ENCODE assay signal across 20 cellular contexts in genomic region chr21:36706482-36706852, GRCh38. TPM values are rescaled to one million over a fixed set of nuclear protein-coding genes. Genes with fewer than 3 reads are reported as not detected.
DNase-seq lines count a peak whose midpoint lies in the region; ATAC-seq and TF ChIP-seq lines count a peak whose summit lies in the region.
"Had no signal": no experiment of that assay in that cellular context is flagged by ENCODE, and none has a peak within 500 bp of the region (broad histone marks: within the 10 kb centered on the region; RNA-seq: fewer than 3 reads in every experiment).

No MANE protein-coding gene starts in this region.

- peaks cover 84% of the 10 kb centered on the region for H3K27me3 Mint-ChIP-seq in stimulated activated naive CD8-positive, alpha-beta T cell treated with anti-CD3 and anti-CD28 coated beads, Interleukin-15, Interleukin-2, amounts not matched to agents 100 ng/mL and 50 ng/mL, for 24 hours
- H3K27me3 Mint-ChIP-seq in brain: peaks cover 100% of the 10 kb centered on the region
- H3K27me3 Mint-ChIP-seq in naive thymus-derived CD8-positive, alpha-beta T cell: peaks cover 46 to 97% (median 70%) of the 10 kb centered on the region in 5 donors

- 14 to 19% methylated on average over 13 of the region's 13 CpGs for WGBS in aorta, 2 donors

- no peak for DNase-seq in stimulated activated naive CD8-positive, alpha-beta T cell treated with anti-CD3 and anti-CD28 coated beads, Interleukin-15, Interleukin-2, amounts not matched to agents 100 U/mL and 50 U/mL, for 24 hours
- no peak for DNase-seq in naive thymus-derived CD8-positive, alpha-beta T cell
- DNase-seq in aorta (peak; percentile 31 to 34), DMS114 treated with DMSO at 0.1 percent for 48 hours (lab: John Stamatoyannopoulos, UW; ENCODE audit: unreplicated experiment) (no peak), C1 segment of cervical spinal cord (lab: John Stamatoyannopoulos, UW) (no peak)
- DNase-seq: activated naive CD4-positive, alpha-beta T cell treated with anti-CD3 and anti-CD28 coated beads, Interleukin-2, amount 50 U/mL, for 16 hours; MV-4-11; NCI-H2029 treated with DMSO at 0.1 percent for 48 hours; NCI-H510A; SHP77 treated with DMSO at 0.1 percent for 48 hours had no signal

- no peak for TF ChIP-seq CTCF in brain (conservative IDR thresholded peaks at IDR 0.05)

- H3K9me3 Mint-ChIP-seq in stimulated activated naive CD8-positive, alpha-beta T cell treated with anti-CD3 and anti-CD28 coated beads, Interleukin-15, Interleukin-2, amounts not matched to agents 100 ng/mL and 50 ng/mL, for 24 hours: no peaks in the 10 kb centered on the region
- peaks cover 0 to 6% (median 0%) of the 10 kb centered on the region in 5 experiments for H3K9me3 Mint-ChIP-seq in brain
- peaks cover 0 to 3% (median 0%) of the 10 kb centered on the region in 9 donors for H3K9me3 Mint-ChIP-seq in naive thymus-derived CD8-positive, alpha-beta T cell

- no peak overlapping the region for H3K27ac Mint-ChIP-seq in stimulated activated naive CD8-positive, alpha-beta T cell treated with anti-CD3 and anti-CD28 coated beads, Interleukin-15, Interleukin-2, amounts not matched to agents 100 ng/mL and 50 ng/mL, for 24 hours
- peak overlapping the region in 1 of 5 experiments; percentile 61 for H3K27ac Mint-ChIP-seq in brain
- peak overlapping the region in 1 of 10 donors; percentile 29 for H3K27ac Mint-ChIP-seq in naive thymus-derived CD8-positive, alpha-beta T cell
- H3K27ac Mint-ChIP-seq: IgD-negative memory B cell had no signal

- no peaks in the 10 kb centered on the region for H3K9me3 ChIP-seq in aorta (ENCODE audit: control insufficient read depth, low read length)
- H3K9me3 ChIP-seq: breast epithelium, neutrophil, right atrium auricular region had no signal

- H3K27me3 ChIP-seq in aorta (ENCODE audit: control insufficient read depth in 1 of 2, insufficient read depth in 2 of 2, low read length in 1 of 2): no peaks in the 10 kb centered on the region

- peaks cover 45% of the 10 kb centered on the region for H3K4me1 Mint-ChIP-seq in stimulated activated naive CD8-positive, alpha-beta T cell treated with anti-CD3 and anti-CD28 coated beads, Interleukin-15, Interleukin-2, amounts not matched to agents 100 ng/mL and 50 ng/mL, for 24 hours (ENCODE audit: low read depth)
- H3K4me1 Mint-ChIP-seq in brain: peaks cover 34% of the 10 kb centered on the region
- H3K4me1 Mint-ChIP-seq in naive thymus-derived CD8-positive, alpha-beta T cell: peaks cover 29 to 65% (median 48%) of the 10 kb centered on the region in 4 donors

- no peak overlapping the region for H3K4me3 ChIP-seq in aorta (ENCODE audit: low read length in 2 of 2)
- H3K4me3 ChIP-seq: right atrium auricular region had no signal

- POLR2A ChIA-PET in naive thymus-derived CD8-positive, alpha-beta T cell (lab: Charles Lee): no interaction called here

- H3K36me3 Mint-ChIP-seq in stimulated activated naive CD8-positive, alpha-beta T cell treated with anti-CD3 and anti-CD28 coated beads, Interleukin-15, Interleukin-2, amounts not matched to agents 100 ng/mL and 50 ng/mL, for 24 hours (ENCODE audit: low read depth): no peaks in the 10 kb centered on the region
- no peaks in the 10 kb centered on the region for H3K36me3 Mint-ChIP-seq in brain
- peaks cover 0 to 20% (median 0%) of the 10 kb centered on the region in 3 donors for H3K36me3 Mint-ChIP-seq in naive thymus-derived CD8-positive, alpha-beta T cell

- no peak for ATAC-seq in stimulated activated naive CD8-positive, alpha-beta T cell treated with anti-CD3 and anti-CD28 coated beads, Interleukin-15, Interleukin-2, amounts not matched to agents 100 U/mL and 50 U/mL, for 24 hours
- no peak for ATAC-seq in naive thymus-derived CD8-positive, alpha-beta T cell
- ATAC-seq in aorta (ENCODE audit: low FRiP score): no peak
- ATAC-seq in HG03469 (IDR thresholded peaks at IDR 0.05; ENCODE audit: unreplicated experiment): no peak
- ATAC-seq: activated CD4-positive, CD25-positive, alpha-beta regulatory T cell treated with anti-CD3 and anti-CD28 coated beads, Interleukin-2, amount 50 U/mL, for 24 hours had no signal

- H3K4me1 ChIP-seq in aorta (ENCODE audit: control insufficient read depth in 1 of 2, insufficient read depth in 2 of 2, low read length in 2 of 2): no peaks in the 10 kb centered on the region

- no peak overlapping the region for H3K27ac ChIP-seq in aorta (ENCODE audit: low read depth in 1 of 2, low read length in 2 of 2)
- H3K27ac ChIP-seq: breast epithelium, neutrophil, right atrium auricular region had no signal

- no peaks in the 10 kb centered on the region for H3K36me3 ChIP-seq in aorta (ENCODE audit: control insufficient read depth in 1 of 2, insufficient read depth in 2 of 2, low read length in 1 of 2)
- H3K36me3 ChIP-seq: breast epithelium, neutrophil, right atrium auricular region had no signal

- peak overlapping the region; percentile 13 for H3K4me3 Mint-ChIP-seq in stimulated activated naive CD8-positive, alpha-beta T cell treated with anti-CD3 and anti-CD28 coated beads, Interleukin-15, Interleukin-2, amounts not matched to agents 100 ng/mL and 50 ng/mL, for 24 hours
- peak overlapping the region in 4 of 5 experiments; percentile 5 to 68 (median 50) for H3K4me3 Mint-ChIP-seq in brain
- peak overlapping the region; percentile 42 to 85 (median 78) for H3K4me3 Mint-ChIP-seq in naive thymus-derived CD8-positive, alpha-beta T cell

- intact Hi-C loops in aorta (cut with DNase I): no loop called here

RNA-seq across cellular contexts. Expression of gene SIM2, which starts 7.6 kb away (rescaled TPM):
- polyA plus RNA-seq in brain (ENCODE audit: insufficient read depth, low read depth, low replicate concordance) (0.34 TPM), aorta (not detected)
- not detected for total RNA-seq in naive thymus-derived CD8-positive, alpha-beta T cell
- polyA plus RNA-seq in naive thymus-derived CD8-positive, alpha-beta T cell: under 1 TPM in 2 of 3 donors, not detected in 1; 0.03 to 0.04 TPM
- total RNA-seq in aorta: not detected
- total RNA-seq: dermis microvascular lymphatic vessel endothelial cell; right atrium auricular region; T-helper 2 cell treated with Interferon-gamma antibody and Interleukin-4, amounts not matched to agents 100 ng/mL and 5 ng/mL, for 36 hours had no signal
- polyA plus RNA-seq: IgD-negative memory B cell had no signal

Comparison
In these comparisons a context has a peak if more than half of its experiments do, and no peak if none do; other contexts are left out.
1. H3K4me3 Mint-ChIP-seq: peak in every context shown above with its lines; median percentile 78 in naive thymus-derived CD8-positive, alpha-beta T cell; 50 in brain; 13 in stimulated activated naive CD8-positive, alpha-beta T cell treated with anti-CD3 and anti-CD28 coated beads, Interleukin-15, Interleukin-2, amounts not matched to agents 100 ng/mL and 50 ng/mL, for 24 hours.
2. DNase-seq: peak in aorta (2 of 2); none in stimulated activated naive CD8-positive, alpha-beta T cell treated with anti-CD3 and anti-CD28 coated beads, Interleukin-15, Interleukin-2, amounts not matched to agents 100 U/mL and 50 U/mL, for 24 hours (single experiment), naive thymus-derived CD8-positive, alpha-beta T cell (0 of 10), DMS114 treated with DMSO at 0.1 percent for 48 hours (single experiment) and C1 segment of cervical spinal cord (0 of 14).